ENCODE assay signal across 19 cellular contexts in the genomic region with DNA sequence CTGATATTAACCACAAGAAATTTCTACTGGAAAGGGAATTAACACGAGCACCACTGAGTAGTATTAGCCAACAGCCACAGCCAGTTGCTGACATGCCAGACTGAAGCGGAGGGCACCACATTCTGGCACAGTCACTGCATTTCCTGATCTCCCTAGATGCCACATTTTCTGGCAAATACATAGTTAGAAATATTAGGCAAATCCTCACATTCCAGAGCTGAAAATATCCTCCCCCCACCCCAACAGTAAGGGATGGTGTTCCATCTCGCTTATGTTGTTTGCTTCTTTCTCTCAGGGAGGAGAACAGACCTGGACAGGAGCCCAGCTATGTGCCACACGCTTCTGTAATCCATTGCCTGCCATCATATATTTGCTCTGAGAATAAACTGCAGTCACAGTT. TPM values are rescaled to one million over a fixed set of nuclear protein-coding genes. Genes with fewer than 3 reads are reported as not detected.
DNase-seq lines count a peak whose midpoint lies in the region; ATAC-seq and TF ChIP-seq lines count a peak whose summit lies in the region.
"Had no signal": no experiment of that assay in that cellular context is flagged by ENCODE, and none has a peak within 500 bp of the region (broad histone marks: within the 10 kb centered on the region; RNA-seq: fewer than 3 reads in every experiment).

No MANE protein-coding gene starts in this region.

- H3K9me3 Mint-ChIP-seq in stimulated activated naive B cell treated with anti-CD40 and anti-IgM and Interleukin-4, amounts not matched to agents 10 μg/mL and 1 μg/mL and 100 μg/mL, for 72 hours, result peaks cover 4 to 5% of the 10 kb centered on the region in 2 donors
- H3K9me3 Mint-ChIP-seq: HFFc6 had no signal

- H3K27me3 Mint-ChIP-seq in stimulated activated naive B cell treated with anti-CD40 and anti-IgM and Interleukin-4, amounts not matched to agents 10 μg/mL and 1 μg/mL and 100 μg/mL, for 72 hours, result peaks cover 9 to 17% of the 10 kb centered on the region in 2 donors

- DNase-seq in Ammon's horn (ENCODE audit: low spot score) (peak; percentile 61), MG63 (peak; percentile 15), body of pancreas (peak in 3 of 4 donors; percentile 12 to 17 (median 15)), osteoblast (ENCODE audit: insufficient read length, low spot score, missing footprints) (no peak), NCI-H748 (lab: John Stamatoyannopoulos, UW; ENCODE audit: unreplicated experiment) (no peak), AG20443 (ENCODE audit: low spot score) (no peak)
- DNase-seq in stimulated activated naive B cell treated with anti-CD40 and anti-IgM and Interleukin-4, amounts not matched to agents 10 μg/mL and 1 μg/mL and 100 μg/mL, for 72 hours, result no peak
- DNase-seq: CD8-positive, alpha-beta memory T cell; HFFc6; KG1; MM.1S; NCI-H1105; NCI-H2081; NCI-H2171 treated with DMSO at 0.1 percent for 48 hours; NCI-H510A; PC-9; SW 1271 had no signal

- H3K27me3 ChIP-seq in MG63 (peaks cover 24% of the 10 kb centered on the region; the same call in 1 of the 2 replicates), body of pancreas (no peaks in the 10 kb centered on the region), osteoblast (ENCODE audit: insufficient read depth, low read length) (no peaks in the 10 kb centered on the region)
- H3K27me3 ChIP-seq: SJSA1 had no signal

- TF ChIP-seq POLR2A in body of pancreas (IDR thresholded peaks at IDR 0.05), result no peak

- H3K79me2 ChIP-seq in osteoblast (ENCODE audit: insufficient read depth, low read length), result no peaks in the 10 kb centered on the region

- TF ChIP-seq CTCF in body of pancreas (IDR thresholded peaks at IDR 0.05), result no peak
- no peak for TF ChIP-seq CTCF in osteoblast (IDR thresholded peaks at IDR 0.05; ENCODE audit: extremely low read depth, low read depth, low read length)

- ATAC-seq in body of pancreas (peak; percentile 42), HG03097 (IDR thresholded peaks at IDR 0.05; ENCODE audit: low FRiP score, unreplicated experiment) (no peak)
- no peak for ATAC-seq in stimulated activated naive B cell treated with anti-CD40 and anti-IgM and Interleukin-4, amounts not matched to agents 10 μg/mL and 1 μg/mL and 100 μg/mL, for 72 hours (replicated peaks)

- H3K27ac ChIP-seq in body of pancreas, result peak overlapping the region in 2 of 4 donors; percentile 4 to 6
- no peak overlapping the region for H3K27ac ChIP-seq in osteoblast (ENCODE audit: low read depth, low read length)
- H3K27ac ChIP-seq: PC-9, SJSA1 had no signal

- H3K36me3 ChIP-seq in MG63 (no peaks in the 10 kb centered on the region), body of pancreas (replicated peaks in 1 of 2; ENCODE audit: insufficient read depth in 1 of 2, low read depth in 2 of 2) (no peaks in the 10 kb centered on the region), osteoblast (ENCODE audit: insufficient read depth, low read length) (no peaks in the 10 kb centered on the region)
- H3K36me3 ChIP-seq: SJSA1 had no signal

- H3K4me3 Mint-ChIP-seq in stimulated activated naive B cell treated with anti-CD40 and anti-IgM and Interleukin-4, amounts not matched to agents 10 μg/mL and 1 μg/mL and 100 μg/mL, for 72 hours, result no peak overlapping the region
- H3K4me3 Mint-ChIP-seq: CD8-positive, alpha-beta memory T cell; HFFc6 had no signal

- H3K4me1 ChIP-seq in body of pancreas (no peaks in the 10 kb centered on the region), osteoblast (ENCODE audit: insufficient read depth, low read length) (no peaks in the 10 kb centered on the region)
- H3K4me1 ChIP-seq: SJSA1 had no signal

- WGBS in body of pancreas, 2 donors, result 31 to 33% methylated on average over 4 of the region's 4 CpGs

- H4K20me1 ChIP-seq in osteoblast (ENCODE audit: insufficient read depth, low read length), result no peaks in the 10 kb centered on the region

- H3K4me1 Mint-ChIP-seq in stimulated activated naive B cell treated with anti-CD40 and anti-IgM and Interleukin-4, amounts not matched to agents 10 μg/mL and 1 μg/mL and 100 μg/mL, for 72 hours, result no peaks in the 10 kb centered on the region
- H3K4me1 Mint-ChIP-seq: CD8-positive, alpha-beta memory T cell had no signal

- intact Hi-C loops in body of pancreas (cut with DNase I), result no loop called here

- no peak overlapping the region for H3K4me2 ChIP-seq in osteoblast (ENCODE audit: insufficient read depth, low read length)
- H3K4me2 ChIP-seq: PC-9 had no signal

- no peak overlapping the region for H3K4me3 ChIP-seq in MG63
- no peak overlapping the region for H3K4me3 ChIP-seq in body of pancreas
- H3K4me3 ChIP-seq in osteoblast (ENCODE audit: insufficient read depth, low read length), result no peak overlapping the region
- H3K4me3 ChIP-seq: PC-9, SJSA1 had no signal

- peaks cover 0 to 4% of the 10 kb centered on the region in 2 donors for H3K36me3 Mint-ChIP-seq in stimulated activated naive B cell treated with anti-CD40 and anti-IgM and Interleukin-4, amounts not matched to agents 10 μg/mL and 1 μg/mL and 100 μg/mL, for 72 hours
- H3K36me3 Mint-ChIP-seq: CD8-positive, alpha-beta memory T cell had no signal

- H3K9me3 ChIP-seq in MG63 (no peaks in the 10 kb centered on the region), body of pancreas (no peaks in the 10 kb centered on the region), osteoblast (ENCODE audit: low read depth, low read length) (no peaks in the 10 kb centered on the region)
- H3K9me3 ChIP-seq: SJSA1 had no signal

- no peak overlapping the region for H3K27ac Mint-ChIP-seq in stimulated activated naive B cell treated with anti-CD40 and anti-IgM and Interleukin-4, amounts not matched to agents 10 μg/mL and 1 μg/mL and 100 μg/mL, for 72 hours
- H3K27ac Mint-ChIP-seq: CD8-positive, alpha-beta memory T cell; HFFc6 had no signal

- H2AFZ ChIP-seq in osteoblast (ENCODE audit: low read length), result peak overlapping the region; percentile 7
- H2AFZ ChIP-seq: PC-9 had no signal

RNA-seq across cellular contexts. Expression of gene MCTP1, which starts 32.8 kb away (rescaled TPM):
- 1.2 and 3.1 TPM in 2 replicates for total RNA-seq in MG63 (2014; rRNA removed; shearing (Covaris generic); ENCODE audit: low replicate concordance)
- total RNA-seq in body of pancreas (1 to 10 TPM; 3.6 to 8.8 TPM), osteoblast (5.8 and 6.8 TPM in 2 replicates)

Comparison
In these comparisons a context has a peak if more than half of its experiments do, and no peak if none do; other contexts are left out.
1. DNase-seq: peak in Ammon's horn (single experiment), MG63 (single experiment) and body of pancreas (3 of 4); none in osteoblast (single experiment), stimulated activated naive B cell treated with anti-CD40 and anti-IgM and Interleukin-4, amounts not matched to agents 10 μg/mL and 1 μg/mL and 100 μg/mL, for 72 hours (single experiment), NCI-H748 (single experiment) and AG20443 (single experiment).